23 cellular contexts compared by ENCODE assay signal in genomic region chr5:151574597-151574996, GRCh38. TPM values are rescaled to one million over a fixed set of nuclear protein-coding genes. Genes with fewer than 3 reads are reported as not detected.
DNase-seq lines count a peak whose midpoint lies in the region; ATAC-seq lines count a peak whose summit lies in the region.
"Had no signal": no experiment of that assay in that cellular context is flagged by ENCODE, and none has a peak within 500 bp of the region (broad histone marks: within the 10 kb centered on the region; RNA-seq: fewer than 3 reads in every experiment).

No MANE protein-coding gene starts in this region.

- peak overlapping the region; percentile 95 for H3K27ac ChIP-seq in epithelial cell of prostate
- H3K27ac ChIP-seq: BLaER1 treated with 17β-estradiol and CSF1 and Interleukin-3, amounts not matched to agents 10 nM and 100 nM; Peyer's patch had no signal

- ATAC-seq in T-helper 17 cell (no peak), esophagus mucosa (no peak)
- ATAC-seq: GM12878, K562 had no signal

- peaks cover 9% of the 10 kb centered on the region for H3K4me1 Mint-ChIP-seq in T-helper 17 cell

- H3K36me3 Mint-ChIP-seq in T-helper 17 cell (ENCODE audit: low read depth): no peaks in the 10 kb centered on the region

- H3K27me3 Mint-ChIP-seq in T-helper 17 cell: peaks cover 38% of the 10 kb centered on the region
- H3K27me3 Mint-ChIP-seq: CD4-positive, alpha-beta T cell had no signal

- no peaks in the 10 kb centered on the region for H3K9me3 ChIP-seq in T-helper 17 cell (ENCODE audit: control insufficient read depth, low read length, poor library complexity, severe bottlenecking)
- H3K9me3 ChIP-seq: BLaER1 treated with 17β-estradiol and CSF1 and Interleukin-3, amounts not matched to agents 10 nM and 100 nM; Peyer's patch; SK-N-SH had no signal

- H3K4me3 Mint-ChIP-seq in T-helper 17 cell: no peak overlapping the region
- H3K4me3 Mint-ChIP-seq: CD4-positive, alpha-beta T cell had no signal

- DNase-seq in LHCN-M2 (ENCODE audit: low read depth): peak; percentile 52
- no peak for DNase-seq in T-helper 17 cell
- DNase-seq in epithelial cell of prostate (ENCODE audit: low read depth, low spot score): no peak
- peak; percentile 60 for DNase-seq in myocyte (ENCODE audit: low read depth)
- DNase-seq in globus pallidus (ENCODE audit: low spot score): no peak
- no peak for DNase-seq in SHP77 (lab: John Stamatoyannopoulos, UW)
- DNase-seq: CD4-positive, alpha-beta T cell; DMS79; EL; GDM1; HCEC 1CT; Kasumi-1; MM.1S; NCI-H2029 treated with DMSO at 0.1 percent for 48 hours; NCI-H2227 treated with DMSO at 0.1 percent for 48 hours; NCI-H526 treated with DMSO at 0.1 percent for 48 hours; Peyer's patch; SK-N-SH had no signal

- peak overlapping the region; percentile 49 for H3K27ac Mint-ChIP-seq in T-helper 17 cell
- H3K27ac Mint-ChIP-seq: CD4-positive, alpha-beta T cell had no signal

RNA-seq across cellular contexts. Expression of gene FAT2, which starts 16.5 kb away (rescaled TPM):
- total RNA-seq in LHCN-M2 (2014; rRNA removed): 0.13 TPM in 1 of 2 replicates, not detected in the other
- polyA plus RNA-seq in LHCN-M2 (2012): 0.07 TPM
- total RNA-seq in T-helper 17 cell: not detected
- under 0.01 and 0.10 TPM in 2 replicates for total RNA-seq in myocyte
- 0.26 TPM for polyA plus RNA-seq in myocyte (2012)
- total RNA-seq in esophagus mucosa: 82.5 TPM
- total RNA-seq: CD4-positive, alpha-beta T cell; K562; NCI-H460 had no signal
- polyA plus RNA-seq: K562, SK-N-SH had no signal

Comparison
In these comparisons a context has a peak if more than half of its experiments do, and no peak if none do; other contexts are left out.
1. DNase-seq: peak in LHCN-M2 (single experiment) and myocyte (single experiment); none in T-helper 17 cell (0 of 3), epithelial cell of prostate (single experiment), globus pallidus (single experiment) and SHP77 (0 of 2).
2. RNA of gene FAT2, which starts 16.5 kb away (total RNA-seq): 82.5 TPM in esophagus mucosa (single experiment); 0.13 TPM in LHCN-M2, not detected in T-helper 17 cell and under 0.01 to 0.10 TPM in myocyte; every median in the first group is over 10 times any median in the second.